19 cellular contexts compared by ENCODE assay signal in genomic region chr11:134349802-134350355, GRCh38. TPM values are rescaled to one million over a fixed set of nuclear protein-coding genes. Genes with fewer than 3 reads are reported as not detected.
A peak's percentile ranks its signal among the peaks of the same experiment; 100 is the strongest.
DNase-seq lines count a peak whose midpoint lies in the region; ATAC-seq and TF ChIP-seq lines count a peak whose summit lies in the region.
"Had no signal": no experiment of that assay in that cellular context is flagged by ENCODE, and none has a peak within 500 bp of the region (broad histone marks: within the 10 kb centered on the region; RNA-seq: fewer than 3 reads in every experiment).

No MANE protein-coding gene starts in this region.

- CTCF ChIA-PET in WTC11 (lab: Charles Lee), result interaction anchor here (0.6 to 2.4 kb wide), 6 partner anchors 10 to 106 kb away, joined by 3 to 8 read pairs (median 4); partner anchors contain the start of gene GLB1L2

- H3K4me3 Mint-ChIP-seq in activated CD4-positive, alpha-beta T cell treated with anti-CD3 and anti-CD28 coated beads, Interleukin-2, amount 10 ng/mL, durations not matched to agents 24 days and 14 days, result peak overlapping the region; percentile 17
- no peak overlapping the region for H3K4me3 Mint-ChIP-seq in WTC11
- peak overlapping the region; percentile 52 for H3K4me3 Mint-ChIP-seq in stimulated activated effector memory CD8-positive, alpha-beta T cell treated with anti-CD3 and anti-CD28 coated beads, Interleukin-12 subunit alpha, Interleukin-12 subunit beta, amount 100 ng/mL, for 72 hours
- H3K4me3 Mint-ChIP-seq: CD14-positive monocyte, neural progenitor cell had no signal

- no peak overlapping the region for H3K27ac ChIP-seq in colonic mucosa
- H3K27ac ChIP-seq: neural progenitor cell, PC-9, SJSA1, tibial nerve had no signal

- H3K27me3 ChIP-seq in colonic mucosa, result no peaks in the 10 kb centered on the region
- H3K27me3 ChIP-seq: neural progenitor cell, SJSA1, tibial nerve had no signal

- H3K4me3 ChIP-seq in colonic mucosa, result no peak overlapping the region
- H3K4me3 ChIP-seq: K562, neural progenitor cell, PC-9, SJSA1, tibial nerve had no signal

- peaks cover 4% of the 10 kb centered on the region for H3K27me3 Mint-ChIP-seq in activated CD4-positive, alpha-beta T cell treated with anti-CD3 and anti-CD28 coated beads, Interleukin-2, amount 10 ng/mL, durations not matched to agents 24 days and 14 days
- peaks cover 6% of the 10 kb centered on the region; the same call in 1 of the 2 replicates for H3K27me3 Mint-ChIP-seq in WTC11 (ENCODE audit: low read depth)

- H3K9me3 ChIP-seq in colonic mucosa, result no peaks in the 10 kb centered on the region
- H3K9me3 ChIP-seq: SJSA1, tibial nerve had no signal

- DNase-seq in activated CD4-positive, alpha-beta T cell treated with anti-CD3 and anti-CD28 coated beads, Interleukin-2, amount 10 ng/mL, durations not matched to agents 24 days and 14 days, result no peak
- no peak for DNase-seq in activated CD4-positive, alpha-beta T cell treated with anti-CD3 and anti-CD28 coated beads for 4 hours
- DNase-seq in WTC11 (ENCODE audit: low spot score), result peak; percentile 7
- DNase-seq in stimulated activated effector memory CD8-positive, alpha-beta T cell treated with anti-CD3 and anti-CD28 coated beads, Interleukin-12 subunit alpha, Interleukin-12 subunit beta, amount 100 ng/mL, for 72 hours (ENCODE audit: low spot score in 2 of 2), result no peak
- no peak for DNase-seq in colonic mucosa
- DNase-seq in NCI-H2081 (lab: John Stamatoyannopoulos, UW), result no peak
- DNase-seq: activated CD4-positive, alpha-beta T cell treated with anti-CD3 and anti-CD28 coated beads, Interleukin-2, amount 50 U/mL, for 48 hours; amygdala; GOT3; NCI-H69; PC-9 had no signal

- H3K4me1 Mint-ChIP-seq in activated CD4-positive, alpha-beta T cell treated with anti-CD3 and anti-CD28 coated beads, Interleukin-2, amount 10 ng/mL, durations not matched to agents 24 days and 14 days, result peaks cover 17% of the 10 kb centered on the region
- peaks cover 23% of the 10 kb centered on the region for H3K4me1 Mint-ChIP-seq in WTC11
- peaks cover 36% of the 10 kb centered on the region for H3K4me1 Mint-ChIP-seq in stimulated activated effector memory CD8-positive, alpha-beta T cell treated with anti-CD3 and anti-CD28 coated beads, Interleukin-12 subunit alpha, Interleukin-12 subunit beta, amount 100 ng/mL, for 72 hours
- H3K4me1 Mint-ChIP-seq: CD14-positive monocyte, neural progenitor cell had no signal

- no peaks in the 10 kb centered on the region for H3K9me3 Mint-ChIP-seq in activated CD4-positive, alpha-beta T cell treated with anti-CD3 and anti-CD28 coated beads, Interleukin-2, amount 10 ng/mL, durations not matched to agents 24 days and 14 days
- H3K9me3 Mint-ChIP-seq in WTC11, result peaks cover 16% of the 10 kb centered on the region
- no peaks in the 10 kb centered on the region for H3K9me3 Mint-ChIP-seq in stimulated activated effector memory CD8-positive, alpha-beta T cell treated with anti-CD3 and anti-CD28 coated beads, Interleukin-12 subunit alpha, Interleukin-12 subunit beta, amount 100 ng/mL, for 72 hours

- no peaks in the 10 kb centered on the region for H3K36me3 ChIP-seq in colonic mucosa
- H3K36me3 ChIP-seq: neural progenitor cell, SJSA1, tibial nerve had no signal

- ATAC-seq in GM19452 (IDR thresholded peaks at IDR 0.05; ENCODE audit: unreplicated experiment) (peak; percentile 11), WTC11 (peak; percentile 68), GM19395 (IDR thresholded peaks at IDR 0.05; ENCODE audit: unreplicated experiment) (no peak)
- ATAC-seq in stimulated activated effector memory CD8-positive, alpha-beta T cell treated with anti-CD3 and anti-CD28 coated beads, Interleukin-12 subunit alpha, Interleukin-12 subunit beta, amount 100 ng/mL, for 72 hours, result no peak
- ATAC-seq: K562 had no signal

- intact Hi-C loops in activated CD4-positive, alpha-beta T cell treated with anti-CD3 and anti-CD28 coated beads, Interleukin-2, amount 10 ng/mL, durations not matched to agents 24 days and 14 days (cut with micrococcal nuclease), result no loop called here
- intact Hi-C loops in colonic mucosa (cut with DNase I), result no loop called here

- TF ChIP-seq CTCF in WTC11 (IDR thresholded peaks at IDR 0.05) (no peak), colonic mucosa (IDR thresholded peaks at IDR 0.05) (no peak)

- peaks cover 5% of the 10 kb centered on the region for H3K36me3 Mint-ChIP-seq in activated CD4-positive, alpha-beta T cell treated with anti-CD3 and anti-CD28 coated beads, Interleukin-2, amount 10 ng/mL, durations not matched to agents 24 days and 14 days (ENCODE audit: low read depth)
- no peaks in the 10 kb centered on the region; the same call in 1 of the 2 replicates for H3K36me3 Mint-ChIP-seq in WTC11
- H3K36me3 Mint-ChIP-seq in stimulated activated effector memory CD8-positive, alpha-beta T cell treated with anti-CD3 and anti-CD28 coated beads, Interleukin-12 subunit alpha, Interleukin-12 subunit beta, amount 100 ng/mL, for 72 hours, result no peaks in the 10 kb centered on the region
- H3K36me3 Mint-ChIP-seq: CD14-positive monocyte, memory B cell had no signal

- H3K4me1 ChIP-seq in colonic mucosa, result no peaks in the 10 kb centered on the region
- H3K4me1 ChIP-seq: neural progenitor cell, SJSA1, tibial nerve had no signal

- H3K27ac Mint-ChIP-seq in activated CD4-positive, alpha-beta T cell treated with anti-CD3 and anti-CD28 coated beads, Interleukin-2, amount 10 ng/mL, durations not matched to agents 24 days and 14 days, result peak overlapping the region; percentile 69
- no peak overlapping the region for H3K27ac Mint-ChIP-seq in WTC11
- peak overlapping the region; percentile 80 for H3K27ac Mint-ChIP-seq in stimulated activated effector memory CD8-positive, alpha-beta T cell treated with anti-CD3 and anti-CD28 coated beads, Interleukin-12 subunit alpha, Interleukin-12 subunit beta, amount 100 ng/mL, for 72 hours
- H3K27ac Mint-ChIP-seq: CD14-positive monocyte, memory B cell, neural progenitor cell had no signal

- POLR2A ChIA-PET in WTC11 (lab: Charles Lee), result no interaction called here

- no peak overlapping the region for H3K9ac ChIP-seq in colonic mucosa (ENCODE audit: low read depth in 2 of 2, low read length in 2 of 2)
- H3K9ac ChIP-seq: neural progenitor cell had no signal

TF ChIP-seq in WTC11, 78 proteins besides CTCF, POLR2A, EP300 and RAD21:
- TF ChIP-seq IRF2 (CRISPR knock-in tag; IDR thresholded peaks at IDR 0.05; ENCODE audit: borderline replicate concordance, low read depth) (no peak), ZBTB21 (CRISPR knock-in tag; IDR thresholded peaks at IDR 0.05; ENCODE audit: borderline replicate concordance) (no peak), ZNF121 (CRISPR knock-in tag; IDR thresholded peaks at IDR 0.05) (peak; percentile 39; the same call in 1 of the 2 replicates), ETV6 (CRISPR knock-in tag; IDR thresholded peaks at IDR 0.05) (0 out of 2 replicates have a peak, but pooled peaks have one; percentile 38)

RNA-seq across cellular contexts. Expression of gene GLB1L2, which starts 18.1 kb away (rescaled TPM):
- total RNA-seq in activated CD4-positive, alpha-beta T cell treated with anti-CD3 and anti-CD28 coated beads, Interleukin-2, amount 10 ng/mL, durations not matched to agents 24 days and 14 days, result 10.2 and 11.2 TPM in 2 replicates
- total RNA-seq in WTC11 (2021), result 4.6 to 6.0 TPM (median 5.1 TPM) in 3 replicates
- 10 to 100 TPM; 27.2 to 31.3 TPM for total RNA-seq in colonic mucosa
- total RNA-seq: SJSA1 had no signal

Comparison
In these comparisons a context has a peak if more than half of its experiments do, and no peak if none do; other contexts are left out.
1. ATAC-seq: peak in GM19452 (single experiment) and WTC11 (single experiment); none in stimulated activated effector memory CD8-positive, alpha-beta T cell treated with anti-CD3 and anti-CD28 coated beads, Interleukin-12 subunit alpha, Interleukin-12 subunit beta, amount 100 ng/mL, for 72 hours (single experiment) and GM19395 (single experiment).